In genomic region chr4:107862658-107863057, GRCh38 we compare ENCODE assay signal across 8 cellular contexts. TPM values are rescaled to one million over a fixed set of nuclear protein-coding genes. Genes with fewer than 3 reads are reported as not detected.
A peak's percentile ranks its signal among the peaks of the same experiment; 100 is the strongest.
DNase-seq lines count a peak whose midpoint lies in the region; ATAC-seq and TF ChIP-seq lines count a peak whose summit lies in the region.

No MANE protein-coding gene starts in this region.

- H3K4me3 Mint-ChIP-seq in activated naive CD4-positive, alpha-beta T cell treated with anti-CD3 and anti-CD28 coated beads for 36 hours = no peak overlapping the region
- no peak overlapping the region for H3K4me3 Mint-ChIP-seq in activated naive CD4-positive, alpha-beta T cell treated with anti-CD3 and anti-CD28 coated beads, Interleukin-2, amount 10 ng/mL, durations not matched to agents 7 days and 5 days

- CTCF ChIA-PET in activated naive CD4-positive, alpha-beta T cell treated with anti-CD3 and anti-CD28 coated beads for 36 hours (lab: Charles Lee) = no interaction called here
- CTCF ChIA-PET in activated naive CD4-positive, alpha-beta T cell treated with anti-CD3 and anti-CD28 coated beads, Interleukin-2, amount 10 ng/mL, durations not matched to agents 7 days and 5 days (lab: Charles Lee) = no interaction called here

- no peak for TF ChIP-seq CTCF in foreskin keratinocyte (conservative IDR thresholded peaks at IDR 0.05)
- no peak for TF ChIP-seq CTCF in stomach (IDR thresholded peaks at IDR 0.05)

- no peak overlapping the region for H3K4me3 ChIP-seq in stomach

- intact Hi-C loops in activated naive CD4-positive, alpha-beta T cell treated with anti-CD3 and anti-CD28 coated beads for 36 hours (cut with micrococcal nuclease) = loop anchor here (1.0 kb wide), 1 partner anchor 34 kb away; no protein-coding TSS in a partner anchor
- intact Hi-C loops in stomach (cut with DNase I; ENCODE audit: low total_unique reads) = no loop called here

- H3K27ac Mint-ChIP-seq in activated naive CD4-positive, alpha-beta T cell treated with anti-CD3 and anti-CD28 coated beads for 36 hours = no peak overlapping the region
- H3K27ac Mint-ChIP-seq in activated naive CD4-positive, alpha-beta T cell treated with anti-CD3 and anti-CD28 coated beads, Interleukin-2, amount 10 ng/mL, durations not matched to agents 7 days and 5 days = no peak overlapping the region

- H3K27me3 ChIP-seq in foreskin keratinocyte = no peaks in the 10 kb centered on the region
- no peaks in the 10 kb centered on the region for H3K27me3 ChIP-seq in stomach

- ATAC-seq in foreskin keratinocyte (peak; percentile 97), GM21367 (IDR thresholded peaks at IDR 0.05; ENCODE audit: unreplicated experiment) (no peak)

- TF ChIP-seq POLR2A in stomach (IDR thresholded peaks at IDR 0.05) = no peak

- peaks cover 16% of the 10 kb centered on the region for H3K4me1 Mint-ChIP-seq in activated naive CD4-positive, alpha-beta T cell treated with anti-CD3 and anti-CD28 coated beads for 36 hours (ENCODE audit: low read depth)
- H3K4me1 Mint-ChIP-seq in activated naive CD4-positive, alpha-beta T cell treated with anti-CD3 and anti-CD28 coated beads, Interleukin-2, amount 10 ng/mL, durations not matched to agents 7 days and 5 days = no peaks in the 10 kb centered on the region

- 30 to 53% (median 46%) methylated on average over 5 of the region's 5 CpGs for WGBS in stomach, 5 donors

- H3K27me3 Mint-ChIP-seq in activated naive CD4-positive, alpha-beta T cell treated with anti-CD3 and anti-CD28 coated beads for 36 hours (ENCODE audit: low read depth) = peaks cover 21% of the 10 kb centered on the region
- peaks cover 17% of the 10 kb centered on the region for H3K27me3 Mint-ChIP-seq in activated naive CD4-positive, alpha-beta T cell treated with anti-CD3 and anti-CD28 coated beads, Interleukin-2, amount 10 ng/mL, durations not matched to agents 7 days and 5 days

- peak; percentile 20 for DNase-seq in activated naive CD4-positive, alpha-beta T cell treated with anti-CD3 and anti-CD28 coated beads for 36 hours
- DNase-seq in activated naive CD4-positive, alpha-beta T cell treated with anti-CD3 and anti-CD28 coated beads, Interleukin-2, amount 10 ng/mL, durations not matched to agents 7 days and 5 days = no peak
- DNase-seq in SW 1271 (lab: John Stamatoyannopoulos, UW) (peak; percentile 82 to 93), foreskin keratinocyte (peak; percentile 96 to 99), stomach (peak; percentile 49), DMS 273 (lab: John Stamatoyannopoulos, UW; ENCODE audit: unreplicated experiment) (no peak), substantia nigra (lab: John Stamatoyannopoulos, UW) (no peak)

- H3K9me3 Mint-ChIP-seq in activated naive CD4-positive, alpha-beta T cell treated with anti-CD3 and anti-CD28 coated beads for 36 hours = no peaks in the 10 kb centered on the region
- H3K9me3 Mint-ChIP-seq in activated naive CD4-positive, alpha-beta T cell treated with anti-CD3 and anti-CD28 coated beads, Interleukin-2, amount 10 ng/mL, durations not matched to agents 7 days and 5 days = no peaks in the 10 kb centered on the region

- H3K36me3 ChIP-seq in stomach = peaks cover 3 to 30% (median 15%) of the 10 kb centered on the region in 4 donors

- H3K27ac ChIP-seq in foreskin keratinocyte (peak overlapping the region; percentile 42), stomach (peak overlapping the region in 2 of 5 donors; percentile 48 to 51), substantia nigra (ENCODE audit: low read depth, low read length, poor library complexity, severe bottlenecking) (no peak overlapping the region)

- TF ChIP-seq EP300 in stomach (IDR thresholded peaks at IDR 0.05) = no peak

- H3K4me1 ChIP-seq in foreskin keratinocyte (peaks cover 27% of the 10 kb centered on the region), stomach (peaks cover 0 to 21% (median 13%) of the 10 kb centered on the region in 4 donors)

- no peaks in the 10 kb centered on the region for H3K36me3 Mint-ChIP-seq in activated naive CD4-positive, alpha-beta T cell treated with anti-CD3 and anti-CD28 coated beads for 36 hours (ENCODE audit: low read depth)
- no peaks in the 10 kb centered on the region for H3K36me3 Mint-ChIP-seq in activated naive CD4-positive, alpha-beta T cell treated with anti-CD3 and anti-CD28 coated beads, Interleukin-2, amount 10 ng/mL, durations not matched to agents 7 days and 5 days

- H3K9me3 ChIP-seq in stomach = no peaks in the 10 kb centered on the region

RNA-seq across cellular contexts. Expression of gene SGMS2, which starts 37.9 kb away (rescaled TPM):
- under 1 TPM in 1 of 2 experiments, not detected in 1; 0.07 TPM for total RNA-seq in activated naive CD4-positive, alpha-beta T cell treated with anti-CD3 and anti-CD28 coated beads for 36 hours
- total RNA-seq in foreskin keratinocyte (31.5 and 35.4 TPM in 2 replicates), stomach (10 to 100 TPM; 11.2 to 85.8 (median 71.6) TPM)
- polyA plus RNA-seq in foreskin keratinocyte (4.1 and 4.5 TPM in 2 replicates), stomach (1 to 10 TPM; 2.4 to 4.3 (median 4.3) TPM)

Comparison
In these comparisons a context has a peak if more than half of its experiments do, and no peak if none do; other contexts are left out.
1. DNase-seq: peak in activated naive CD4-positive, alpha-beta T cell treated with anti-CD3 and anti-CD28 coated beads for 36 hours (single experiment), SW 1271 (2 of 2), foreskin keratinocyte (2 of 2) and stomach (single experiment); none in activated naive CD4-positive, alpha-beta T cell treated with anti-CD3 and anti-CD28 coated beads, Interleukin-2, amount 10 ng/mL, durations not matched to agents 7 days and 5 days (single experiment), DMS 273 (single experiment) and substantia nigra (0 of 49).
2. RNA of gene SGMS2, which starts 37.9 kb away (total RNA-seq): 11.2 to 85.8 TPM in stomach and 31.5 to 35.4 TPM in foreskin keratinocyte; 0.07 TPM in activated naive CD4-positive, alpha-beta T cell treated with anti-CD3 and anti-CD28 coated beads for 36 hours; every median in the first group is over 10 times any median in the second.